19 cellular contexts compared by ENCODE assay signal in the genomic region with DNA sequence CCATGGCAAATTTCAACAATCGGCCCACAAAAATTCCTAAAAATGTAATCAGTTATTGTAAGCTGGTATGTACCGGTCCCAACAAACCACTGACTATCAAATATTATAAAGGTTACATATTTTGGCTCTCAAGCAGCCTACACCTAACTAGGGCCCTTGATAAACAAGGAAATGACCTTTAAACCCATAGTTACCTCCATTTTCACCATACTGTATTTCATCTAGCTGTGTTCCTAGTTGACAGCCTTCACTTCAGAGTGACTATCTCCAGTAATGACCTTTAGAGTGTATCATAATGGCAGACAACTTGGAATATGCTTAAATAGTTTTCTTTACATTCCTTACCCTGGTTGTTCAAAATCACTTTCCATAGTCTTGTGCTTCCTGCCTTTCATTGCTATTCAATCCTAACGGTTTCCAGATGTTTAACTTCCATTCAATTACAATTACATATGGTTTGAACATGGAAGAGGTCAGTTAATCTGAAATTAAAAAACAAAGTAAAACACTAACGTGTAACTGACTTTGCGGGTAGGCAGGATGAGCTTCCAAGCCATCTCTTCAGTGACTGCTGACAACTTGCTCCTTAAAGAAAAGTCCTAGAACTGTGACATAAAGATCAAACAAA.
DNase-seq lines count a peak whose midpoint lies in the region; ATAC-seq, FAIRE-seq and TF ChIP-seq lines count a peak whose summit lies in the region.
"Had no signal": no experiment of that assay in that cellular context is flagged by ENCODE, and none has a peak within 500 bp of the region (broad histone marks: within the 10 kb centered on the region; RNA-seq: fewer than 3 reads in every experiment).

No MANE protein-coding gene starts in this region.

- DNase-seq in EH (ENCODE audit: low read depth), result peak; percentile 38
- peak; percentile 5 for DNase-seq in NCI-H69 (lab: John Stamatoyannopoulos, UW)
- no peak for DNase-seq in H1 (ENCODE audit: low read depth in 1 of 2, low spot score in 2 of 2)
- no peak for DNase-seq in mucosa of descending colon
- DNase-seq in inferior parietal cortex (ENCODE audit: extremely low spot score), result no peak
- no peak for DNase-seq in esophagus muscularis mucosa (ENCODE audit: extremely low spot score)
- DNase-seq: CD4-positive, CD25-positive, alpha-beta regulatory T cell; DMS79 treated with DMSO at 0.1 percent for 48 hours; GDM1; KBM-7; NCI-H1092; NCI-H1694; NCI-H446; NCI-H748 treated with DMSO at 0.1 percent for 48 hours; PC-9 had no signal

- CTCF ChIA-PET in H1 (lab: Charles Lee; ENCODE audit: partially characterized antibody), result interaction anchor here (0.6 to 4.7 kb wide), 14 partner anchors 9 to 488 kb away, joined by 3 to 27 read pairs (median 5); partner anchors contain the start of gene TSC22D2

- H3K4me1 ChIP-seq in H1 (replicated peaks in 1 of 4; ENCODE audit: control insufficient read depth in 3 of 4, insufficient read depth in 4 of 4, low read length in 3 of 4) (peaks cover 0 to 5% (median 3%) of the 10 kb centered on the region in 4 experiments; a peak in 3 of 7 replicates), mucosa of descending colon (ENCODE audit: low read depth) (peaks cover 8% of the 10 kb centered on the region), esophagus muscularis mucosa (no peaks in the 10 kb centered on the region)

- no peak for TF ChIP-seq EP300 in H1 (IDR thresholded peaks at IDR 0.05; ENCODE audit: borderline replicate concordance in 1 of 2, low read depth in 2 of 2, low read length in 2 of 2)
- no peak for TF ChIP-seq EP300 in esophagus muscularis mucosa (IDR thresholded peaks at IDR 0.05)

- no peaks in the 10 kb centered on the region for H3K23me2 ChIP-seq in H1 (ENCODE audit: low read depth, low read length)

- no peak overlapping the region for H2BK5ac ChIP-seq in H1 (ENCODE audit: low read depth, low read length)

- no peaks in the 10 kb centered on the region for H3K79me2 ChIP-seq in H1 (ENCODE audit: control insufficient read depth in 1 of 2, insufficient read depth in 2 of 2, low read length in 2 of 2)

- no peak overlapping the region for H3K18ac ChIP-seq in H1 (ENCODE audit: extremely low read depth, low read length)

- TF ChIP-seq CTCF in H1 (IDR thresholded peaks at IDR 0.05; ENCODE audit: control extremely low read depth in 1 of 3, insufficient read depth in 1 of 3, low read depth in 1 of 3, low read length in 3 of 3) (no peak), mucosa of descending colon (IDR thresholded peaks at IDR 0.05) (no peak), esophagus muscularis mucosa (IDR thresholded peaks at IDR 0.05) (no peak)

- 0 out of 2 replicates have a peak overlapping the region, but pooled peaks have one; percentile 21 for H2AFZ ChIP-seq in H1 (ENCODE audit: low read length)
- H2AFZ ChIP-seq: PC-9 had no signal

- H2BK20ac ChIP-seq in H1 (ENCODE audit: low read length), result no peak overlapping the region

- H2AK5ac ChIP-seq in H1 (ENCODE audit: low read depth, low read length), result no peak overlapping the region

- H2BK12ac ChIP-seq in H1 (ENCODE audit: low read depth, low read length), result no peak overlapping the region

- H2BK15ac ChIP-seq in H1 (ENCODE audit: low read length), result no peak overlapping the region

- 76% methylated on average over 5 of the region's 5 CpGs; no CpG with 5 or more reads in 1 of the 2 experiments for WGBS in H1 (ENCODE audit: extremely low coverage in 1 of 2, insufficient coverage in 1 of 2, insufficient read length in 1 of 2, insufficient replicate concordance in 2 of 2, low coverage in 1 of 2, low lambda C conversion rate in 2 of 2, missing lambda C conversion rate in 1 of 2), 2 experiments
- 81% methylated on average over 5 of the region's 5 CpGs for WGBS in esophagus muscularis mucosa

- H3K27ac ChIP-seq in H1 (ENCODE audit: low read depth, low read length), result no peak overlapping the region
- no peak overlapping the region for H3K27ac ChIP-seq in esophagus muscularis mucosa (replicated peaks in 1 of 4)
- H3K27ac ChIP-seq: PC-9 had no signal

- H3K27me3 ChIP-seq in H1 (replicated peaks in 1 of 4; ENCODE audit: control insufficient read depth in 3 of 4, extremely low read depth in 1 of 4, insufficient read depth in 3 of 4, low read length in 3 of 4) (no peaks in the 10 kb centered on the region), esophagus muscularis mucosa (no peaks in the 10 kb centered on the region)

- ATAC-seq in mucosa of descending colon, result peak; percentile 89
- ATAC-seq in HG02840 (IDR thresholded peaks at IDR 0.05; ENCODE audit: low FRiP score, unreplicated experiment), result no peak
- ATAC-seq in GM21529 (IDR thresholded peaks at IDR 0.05; ENCODE audit: unreplicated experiment), result no peak
- ATAC-seq: HCT116 had no signal

- H3K23ac ChIP-seq in H1 (ENCODE audit: insufficient read length), result no peak overlapping the region

- no peaks in the 10 kb centered on the region for H4K20me1 ChIP-seq in H1 (replicated peaks in 1 of 2; ENCODE audit: control insufficient read depth in 1 of 2, insufficient read depth in 2 of 2, low read length in 2 of 2)

- H3K9me3 ChIP-seq in H1 (ENCODE audit: insufficient read depth in 2 of 2, low read depth in 1 of 2, low read length in 1 of 2) (no peaks in the 10 kb centered on the region), mucosa of descending colon (no peaks in the 10 kb centered on the region), esophagus muscularis mucosa (no peaks in the 10 kb centered on the region)

- POLR2A ChIA-PET in H1 (lab: Charles Lee; ENCODE audit: partially characterized antibody), result interaction anchor here (0.9 to 2.1 kb wide), 4 partner anchors 12 to 307 kb away, joined by 3 to 4 read pairs (median 3); no protein-coding TSS in a partner anchor

- intact Hi-C loops in mucosa of descending colon (cut with DNase I, micrococcal nuclease), result no loop called here
- intact Hi-C loops in esophagus muscularis mucosa (cut with DNase I), result no loop called here

- H4K5ac ChIP-seq in H1 (ENCODE audit: insufficient read length, low read depth, low read length), result no peak overlapping the region

- H3K4me2 ChIP-seq in H1 (ENCODE audit: insufficient read depth in 1 of 2, low read depth in 2 of 2, low read length in 2 of 2), result no peak overlapping the region
- H3K4me2 ChIP-seq: PC-9 had no signal

- no peak overlapping the region for H3K56ac ChIP-seq in H1 (replicated peaks; ENCODE audit: insufficient read length, low read depth, low read length)

- FAIRE-seq in H1 (lab: Jason Lieb, UNC), result no peak
- FAIRE-seq: GM12892 had no signal

- H4K91ac ChIP-seq in H1 (replicated peaks; ENCODE audit: insufficient read length, low read length), result no peak overlapping the region

- H3K4ac ChIP-seq in H1 (replicated peaks; ENCODE audit: insufficient read length, low read depth, low read length), result no peak overlapping the region

- H3K79me1 ChIP-seq in H1 (ENCODE audit: low read depth, low read length), result no peaks in the 10 kb centered on the region

- TF ChIP-seq RAD21 in H1 (IDR thresholded peaks at IDR 0.05 in 1 of 2, conservative IDR thresholded peaks at IDR 0.05 in 1 of 2; ENCODE audit: low read depth in 2 of 2, low read length in 2 of 2), result no peak

- TF ChIP-seq POLR2A in H1 (IDR thresholded peaks at IDR 0.05; ENCODE audit: control extremely low read depth in 1 of 2, low read depth in 2 of 2, low read length in 2 of 2), result no peak
- no peak for TF ChIP-seq POLR2A in esophagus muscularis mucosa (IDR thresholded peaks at IDR 0.05; ENCODE audit: low read depth)

- no peak overlapping the region for H3K9ac ChIP-seq in H1 (replicated peaks in 1 of 4; ENCODE audit: extremely low read depth in 1 of 4, low read depth in 3 of 4, low read length in 3 of 4)

- H3K14ac ChIP-seq in H1 (ENCODE audit: insufficient read length), result no peak overlapping the region

- H2BK120ac ChIP-seq in H1 (replicated peaks; ENCODE audit: low read depth, low read length), result no peak overlapping the region

- no peaks in the 10 kb centered on the region for H3K36me3 ChIP-seq in H1 (ENCODE audit: control insufficient read depth in 2 of 4, insufficient read depth in 4 of 4, low read length in 3 of 4)
- no peaks in the 10 kb centered on the region for H3K36me3 ChIP-seq in mucosa of descending colon (ENCODE audit: low read depth)
- H3K36me3 ChIP-seq in esophagus muscularis mucosa, result no peaks in the 10 kb centered on the region

- H3K4me3 ChIP-seq in H1 (ENCODE audit: extremely low read depth in 1 of 4, insufficient read depth in 2 of 4, low read depth in 3 of 4, low read length in 4 of 4), result no peak overlapping the region
- H3K4me3 ChIP-seq in mucosa of descending colon, result no peak overlapping the region
- H3K4me3 ChIP-seq in esophagus muscularis mucosa, result no peak overlapping the region
- H3K4me3 ChIP-seq: PC-9 had no signal

- H4K8ac ChIP-seq in H1 (ENCODE audit: extremely low read depth, insufficient read depth, low read length), result no peak overlapping the region

TF ChIP-seq in H1, 55 proteins besides CTCF, POLR2A, EP300 and RAD21 (continues in another document):
- TF ChIP-seq JUND (IDR thresholded peaks at IDR 0.05; ENCODE audit: low read length) (no peak), HDAC6 (IDR thresholded peaks at IDR 0.05; ENCODE audit: low read depth, low read length) (no peak), NRF1 (IDR thresholded peaks at IDR 0.05; ENCODE audit: low read depth, low read length) (no peak), RNF2 (IDR thresholded peaks at IDR 0.05; ENCODE audit: borderline replicate concordance, low read depth, low read length, missing control alignments, poor library complexity, severe bottlenecking) (no peak), CTBP2 (IDR thresholded peaks at IDR 0.05; ENCODE audit: borderline replicate concordance, insufficient read depth, insufficient read length, low read length) (no peak), SRF (IDR thresholded peaks at IDR 0.05; ENCODE audit: low read depth, low read length) (no peak), POLR2AphosphoS5 (IDR thresholded peaks at IDR 0.05; ENCODE audit: low read depth, low read length) (no peak)

Comparison
In these comparisons a context has a peak if more than half of its experiments do, and no peak if none do; other contexts are left out.
1. DNase-seq: peak in EH (single experiment) and NCI-H69 (single experiment); none in H1 (0 of 2), mucosa of descending colon (0 of 3), inferior parietal cortex (single experiment) and esophagus muscularis mucosa (single experiment).